ENCODE assay signal across 11 cellular contexts in the genomic region with DNA sequence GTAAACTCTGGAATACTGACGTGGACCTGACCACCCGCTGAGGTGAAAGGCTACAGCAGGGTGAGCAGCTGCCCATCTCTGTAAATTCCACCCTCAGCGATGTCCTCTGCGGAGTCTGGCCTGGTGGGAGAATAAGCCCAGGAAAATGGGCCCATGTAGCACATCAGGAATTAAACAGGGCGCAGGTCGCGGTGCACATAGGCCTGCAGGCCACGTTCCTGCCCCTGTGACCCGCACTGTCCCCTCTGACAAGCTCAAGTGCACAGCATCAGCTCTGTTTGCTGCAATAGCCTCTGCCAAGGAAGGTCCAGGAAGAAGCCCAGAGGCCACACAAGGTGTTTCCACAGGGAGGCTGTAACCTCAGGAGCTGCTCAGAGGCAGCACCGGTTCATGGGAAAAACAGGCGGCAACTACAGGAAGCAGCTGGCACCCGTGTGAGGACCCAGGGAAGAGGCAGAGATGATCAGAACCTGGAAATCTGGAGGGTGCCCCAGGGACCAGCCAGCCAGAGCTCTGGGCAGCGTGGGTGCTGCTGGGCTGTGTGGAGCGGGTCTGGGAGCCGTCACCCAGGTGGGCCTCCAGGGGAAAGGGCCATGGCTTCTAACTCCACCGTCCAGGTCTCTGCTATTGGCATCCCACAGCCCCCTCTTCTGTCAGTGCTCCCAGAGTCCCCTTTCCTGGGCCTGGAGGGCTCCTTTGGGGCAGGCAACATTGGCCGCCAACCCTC. TPM values are rescaled to one million over a fixed set of nuclear protein-coding genes. Genes with fewer than 3 reads are reported as not detected.
DNase-seq lines count a peak whose midpoint lies in the region; ATAC-seq, FAIRE-seq and TF ChIP-seq lines count a peak whose summit lies in the region.
"Had no signal": no experiment of that assay in that cellular context is flagged by ENCODE, and none has a peak within 500 bp of the region (broad histone marks: within the 10 kb centered on the region; RNA-seq: fewer than 3 reads in every experiment).

No MANE protein-coding gene starts in this region.

- peak overlapping the region; percentile 88 for H3K4me2 ChIP-seq in BLaER1

- H3K4me1 ChIP-seq in BLaER1 (peaks cover 72% of the 10 kb centered on the region), NT2/D1 (ENCODE audit: insufficient read depth, insufficient read length) (peaks cover 25% of the 10 kb centered on the region), esophagus muscularis mucosa (peaks cover 25 to 47% (median 37%) of the 10 kb centered on the region in 4 donors), pancreas (peaks cover 0 to 5% (median 3%) of the 10 kb centered on the region in 3 donors)

- H3K9me3 ChIP-seq in BLaER1 = no peaks in the 10 kb centered on the region
- H3K9me3 ChIP-seq in NT2/D1 (ENCODE audit: insufficient read depth, low read length) = no peaks in the 10 kb centered on the region
- no peaks in the 10 kb centered on the region for H3K9me3 ChIP-seq in esophagus muscularis mucosa
- no peaks in the 10 kb centered on the region for H3K9me3 ChIP-seq in pancreas

- DNase-seq in NT2/D1 (ENCODE audit: low read depth, low spot score) (no peak), esophagus muscularis mucosa (ENCODE audit: extremely low spot score) (no peak), pancreas (peak in 2 of 6 donors; percentile 33 to 65), NOMO-1 treated with dmso at 0.1 percent for 144 hours (lab: John Stamatoyannopoulos, UW; ENCODE audit: unreplicated experiment) (no peak), NCI-H1436 (lab: John Stamatoyannopoulos, UW) (no peak)
- DNase-seq: activated CD4-positive, alpha-beta T cell treated with anti-CD3 and anti-CD28 coated beads, Interleukin-2, amount 50 U/mL, for 48 hours; NCI-H1930 had no signal

- H3K27ac ChIP-seq in BLaER1 (peak overlapping the region; percentile 88), esophagus muscularis mucosa (replicated peaks in 1 of 4) (peak overlapping the region; percentile 38 to 90 (median 80)), pancreas (peak overlapping the region; percentile 55 to 84 (median 70))

- TF ChIP-seq POLR2A in esophagus muscularis mucosa (IDR thresholded peaks at IDR 0.05; ENCODE audit: low read depth) = no peak

- ATAC-seq in pancreas = no peak
- ATAC-seq in GM19035 (IDR thresholded peaks at IDR 0.05; ENCODE audit: unreplicated experiment) = no peak
- ATAC-seq in GM18861 (IDR thresholded peaks at IDR 0.05; ENCODE audit: unreplicated experiment) = no peak

- WGBS in esophagus muscularis mucosa = 92% methylated on average over 17 of the region's 17 CpGs
- WGBS in pancreas, 2 donors = 83 to 86% methylated on average over 17 of the region's 17 CpGs

- H4K20me1 ChIP-seq in BLaER1 = no peaks in the 10 kb centered on the region

- H3K9ac ChIP-seq in BLaER1 (peak overlapping the region; percentile 87), NT2/D1 (ENCODE audit: insufficient read length, low read depth) (peak overlapping the region; percentile 42)

- no peak for FAIRE-seq in pancreas (lab: Jason Lieb, UNC)

- H3K36me3 ChIP-seq in BLaER1 (no peaks in the 10 kb centered on the region), NT2/D1 (ENCODE audit: insufficient read depth, insufficient read length, low read length) (no peaks in the 10 kb centered on the region), esophagus muscularis mucosa (no peaks in the 10 kb centered on the region), pancreas (no peaks in the 10 kb centered on the region)

- TF ChIP-seq CTCF in esophagus muscularis mucosa (IDR thresholded peaks at IDR 0.05) (no peak), pancreas (IDR thresholded peaks at IDR 0.05) (no peak)

- no peak overlapping the region; the same call in 1 of the 2 replicates for H3K4me3 ChIP-seq in BLaER1
- no peak overlapping the region for H3K4me3 ChIP-seq in NT2/D1 (ENCODE audit: insufficient read length, low read depth)
- no peak overlapping the region for H3K4me3 ChIP-seq in esophagus muscularis mucosa
- H3K4me3 ChIP-seq in pancreas = no peak overlapping the region

- TF ChIP-seq EP300 in esophagus muscularis mucosa (IDR thresholded peaks at IDR 0.05) = no peak

- intact Hi-C loops in esophagus muscularis mucosa (cut with DNase I) = no loop called here
- intact Hi-C loops in pancreas (cut with DNase I) = loop anchor here in 2 of 3 donors (5.0 to 10.0 kb wide), 2 partner anchors 45 to 48 kb away; no protein-coding TSS in a partner anchor

- H3K27me3 ChIP-seq in BLaER1 = no peaks in the 10 kb centered on the region
- H3K27me3 ChIP-seq in NT2/D1 (ENCODE audit: insufficient read depth, insufficient read length) = no peaks in the 10 kb centered on the region
- no peaks in the 10 kb centered on the region for H3K27me3 ChIP-seq in esophagus muscularis mucosa
- H3K27me3 ChIP-seq in pancreas = no peaks in the 10 kb centered on the region

RNA-seq across cellular contexts. Expression of a gene that starts 0.8 kb away (rescaled TPM):
- total RNA-seq in esophagus muscularis mucosa (100 to 1,000 TPM in 3 of 4 donors, 10 to 100 TPM in 1; 92.2 to 235 (median 194) TPM), pancreas (100 to 1,000 TPM in 2 of 6 donors, 10 to 100 TPM in 4; 32.1 to 120 (median 63.6) TPM)
- polyA plus RNA-seq in pancreas = 100 to 1,000 TPM; 169 to 182 TPM

RNA-seq across cellular contexts. Expression of a gene that starts 7.0 kb away (rescaled TPM):
- total RNA-seq in esophagus muscularis mucosa = 100 to 1,000 TPM in 3 of 4 donors, 10 to 100 TPM in 1; 60.6 to 197 (median 171) TPM
- total RNA-seq in pancreas = 10 to 100 TPM in 5 of 6 donors, 1 to 10 TPM in 1; 10.0 to 45.2 (median 18.9) TPM
- polyA plus RNA-seq in pancreas = 10 to 100 TPM; 40.7 to 54.5 TPM

RNA-seq across cellular contexts. Expression of a gene that starts 7.5 kb away (rescaled TPM):
- total RNA-seq in esophagus muscularis mucosa (not detected), pancreas (not detected)
- 1 to 10 TPM in 1 of 2 donors, under 1 TPM in 1; 0.56 to 1.2 TPM for polyA plus RNA-seq in pancreas
- total RNA-seq: glomerular endothelial cell had no signal

RNA-seq across cellular contexts. Expression of a gene that starts 13.9 kb away (rescaled TPM):
- total RNA-seq in esophagus muscularis mucosa = 100 to 1,000 TPM; 290 to 513 (median 410) TPM
- 100 to 1,000 TPM in 4 of 6 donors, 10 to 100 TPM in 2; 86.4 to 292 (median 135) TPM for total RNA-seq in pancreas
- 100 to 1,000 TPM; 300 to 429 TPM for polyA plus RNA-seq in pancreas

RNA-seq across cellular contexts. Expression of a gene that starts 17.9 kb away (rescaled TPM):
- 10 to 100 TPM; 13.3 to 23.7 (median 18.8) TPM for total RNA-seq in esophagus muscularis mucosa
- 100 to 1,000 TPM in 4 of 6 donors, 10 to 100 TPM in 1, 1 to 10 TPM in 1; 8.9 to 534 (median 198) TPM for total RNA-seq in pancreas
- polyA plus RNA-seq in pancreas = 1,000 to 10,000 TPM; 1,516 to 4,700 TPM
